Comparison of ENCODE assay signal across 8 cellular contexts in genomic region chr1:21262282-21263051, GRCh38. TPM values are rescaled to one million over a fixed set of nuclear protein-coding genes. Genes with fewer than 3 reads are reported as not detected.
DNase-seq lines count a peak whose midpoint lies in the region; ATAC-seq and TF ChIP-seq lines count a peak whose summit lies in the region.

No MANE protein-coding gene starts in this region.

- H3K4me2 ChIP-seq in Karpas-422 (ENCODE audit: low read depth, low read length, poor library complexity, severe bottlenecking): no peak overlapping the region

- H3K36me3 Mint-ChIP-seq in natural killer cell treated with Interleukin-12 subunit alpha and Interleukin-12 subunit beta and Interleukin-15 and Interleukin-18, amount 100 ng/mL, for 72 hours: peaks cover 4% of the 10 kb centered on the region
- H3K36me3 Mint-ChIP-seq in natural killer cell: no peaks in the 10 kb centered on the region

- H3K9me2 ChIP-seq in Karpas-422 (replicated peaks; ENCODE audit: insufficient read depth, low read length): no peaks in the 10 kb centered on the region

- peak; percentile 56 to 58 for TF ChIP-seq POLR2A in adrenal gland (IDR thresholded peaks at IDR 0.05)

- WGBS in adrenal gland, 4 donors: 21 to 33% (median 23%) methylated on average over 17 to 23 of the region's 23 CpGs

- H3K79me2 ChIP-seq in Karpas-422 (ENCODE audit: low read length): no peaks in the 10 kb centered on the region; the same call in 1 of the 2 replicates

- H3K9ac ChIP-seq in Karpas-422 (ENCODE audit: low read length): no peak overlapping the region

- H3K4me3 ChIP-seq in adrenal gland (peak overlapping the region in 1 of 4 donors; percentile 16), Karpas-422 (ENCODE audit: low read length) (no peak overlapping the region)

- H3K36me3 ChIP-seq in adrenal gland (replicated peaks in 1 of 2) (peaks cover 0 to 44% of the 10 kb centered on the region in 2 donors), Karpas-422 (ENCODE audit: insufficient read depth, low read length) (peaks cover 8% of the 10 kb centered on the region; the same call in 1 of the 2 replicates)

- peaks cover 14 to 22% of the 10 kb centered on the region in 2 donors for H3K4me1 Mint-ChIP-seq in natural killer cell treated with Interleukin-12 subunit alpha and Interleukin-12 subunit beta and Interleukin-15 and Interleukin-18, amount 100 ng/mL, for 72 hours (ENCODE audit: low read depth in 2 of 2)
- H3K4me1 Mint-ChIP-seq in natural killer cell: peaks cover 10 to 31% of the 10 kb centered on the region in 2 donors

- no peak overlapping the region for H2AFZ ChIP-seq in Karpas-422 (ENCODE audit: low read length)

- peak overlapping the region; percentile 70 to 87 for H3K27ac Mint-ChIP-seq in natural killer cell treated with Interleukin-12 subunit alpha and Interleukin-12 subunit beta and Interleukin-15 and Interleukin-18, amount 100 ng/mL, for 72 hours
- peak overlapping the region in 1 of 2 donors; percentile 51 for H3K27ac Mint-ChIP-seq in natural killer cell

- H3K27me3 ChIP-seq in adrenal gland (no peaks in the 10 kb centered on the region), Karpas-422 (ENCODE audit: low read length) (no peaks in the 10 kb centered on the region)

- peak overlapping the region; percentile 82 to 99 (median 97) for H3K27ac ChIP-seq in adrenal gland
- H3K27ac ChIP-seq in Karpas-422 (ENCODE audit: low read length): no peak overlapping the region

- no peak for ATAC-seq in natural killer cell treated with Interleukin-12 subunit alpha and Interleukin-12 subunit beta and Interleukin-15 and Interleukin-18, amount 100 ng/mL, for 72 hours
- ATAC-seq in natural killer cell: no peak
- peak; percentile 89 for ATAC-seq in sciatic nerve
- ATAC-seq in HG03432 (IDR thresholded peaks at IDR 0.05; ENCODE audit: unreplicated experiment): no peak

- H3K4me1 ChIP-seq in adrenal gland (replicated peaks in 1 of 2) (peaks cover 27 to 69% of the 10 kb centered on the region in 2 donors), Karpas-422 (ENCODE audit: low read length) (no peaks in the 10 kb centered on the region)

- no peaks in the 10 kb centered on the region for H3K27me3 Mint-ChIP-seq in natural killer cell treated with Interleukin-12 subunit alpha and Interleukin-12 subunit beta and Interleukin-15 and Interleukin-18, amount 100 ng/mL, for 72 hours
- no peaks in the 10 kb centered on the region for H3K27me3 Mint-ChIP-seq in natural killer cell (ENCODE audit: low read depth in 2 of 2)

- H3K4me3 Mint-ChIP-seq in natural killer cell treated with Interleukin-12 subunit alpha and Interleukin-12 subunit beta and Interleukin-15 and Interleukin-18, amount 100 ng/mL, for 72 hours: peak overlapping the region; percentile 54
- no peak overlapping the region for H3K4me3 Mint-ChIP-seq in natural killer cell

- H3K9me3 Mint-ChIP-seq in natural killer cell treated with Interleukin-12 subunit alpha and Interleukin-12 subunit beta and Interleukin-15 and Interleukin-18, amount 100 ng/mL, for 72 hours: no peaks in the 10 kb centered on the region
- no peaks in the 10 kb centered on the region for H3K9me3 Mint-ChIP-seq in natural killer cell

- H3K9me3 ChIP-seq in adrenal gland (replicated peaks in 1 of 3) (no peaks in the 10 kb centered on the region), Karpas-422 (ENCODE audit: low read length) (no peaks in the 10 kb centered on the region)

- H4K20me1 ChIP-seq in Karpas-422 (ENCODE audit: insufficient read depth, low read depth, low read length): peaks cover 8% of the 10 kb centered on the region; the same call in 1 of the 2 replicates

- TF ChIP-seq CTCF in natural killer cell (IDR thresholded peaks at IDR 0.05): no peak
- TF ChIP-seq CTCF in adrenal gland (IDR thresholded peaks at IDR 0.05): no peak

- DNase-seq in natural killer cell treated with Interleukin-12 subunit alpha and Interleukin-12 subunit beta and Interleukin-15 and Interleukin-18, amount 100 ng/mL, for 72 hours (ENCODE audit: low spot score): no peak
- DNase-seq in natural killer cell (no peak), adrenal gland (peak; percentile 91 to 97 (median 96)), hepatic stellate cell (ENCODE audit: low spot score) (peak; percentile 84), sciatic nerve (ENCODE audit: low spot score) (peak; percentile 87), Karpas-422 (no peak), NCI-H524 treated with DMSO at 0.1 percent for 48 hours (lab: John Stamatoyannopoulos, UW) (no peak)

- intact Hi-C loops in natural killer cell (cut with micrococcal nuclease) (no loop called here), adrenal gland (cut with DNase I) (no loop called here), sciatic nerve (cut with DNase I) (loop anchor here (5.0 kb wide), 1 partner anchor 80 kb away; no protein-coding TSS in a partner anchor)

RNA-seq across cellular contexts. Expression of gene ECE1, which starts 27.8 kb away (rescaled TPM):
- 10 to 100 TPM; 33.7 to 53.9 TPM for total RNA-seq in natural killer cell treated with Interleukin-12 subunit alpha and Interleukin-12 subunit beta and Interleukin-15 and Interleukin-18, amount 100 ng/mL, for 72 hours
- 10 to 100 TPM; 47.2 to 70.1 (median 50.7) TPM for total RNA-seq in natural killer cell
- 100 to 1,000 TPM; 173 to 588 (median 259) TPM for total RNA-seq in adrenal gland
- polyA plus RNA-seq in adrenal gland: 100 to 1,000 TPM; 150 to 327 (median 176) TPM
- 117 TPM for total RNA-seq in sciatic nerve
- 59.9 and 81.7 TPM in 2 replicates for total RNA-seq in Karpas-422 (2014; rRNA removed; shearing (Covaris generic); ENCODE audit: low replicate concordance)

Comparison
In these comparisons a context has a peak if more than half of its experiments do, and no peak if none do; other contexts are left out.
1. DNase-seq: peak in adrenal gland (7 of 7), hepatic stellate cell (single experiment) and sciatic nerve (single experiment); none in natural killer cell treated with Interleukin-12 subunit alpha and Interleukin-12 subunit beta and Interleukin-15 and Interleukin-18, amount 100 ng/mL, for 72 hours (single experiment), natural killer cell (single experiment), Karpas-422 (single experiment) and NCI-H524 treated with DMSO at 0.1 percent for 48 hours (single experiment).